ENCODE assay signal across 12 cellular contexts in genomic region chr20:62321521-62321948, GRCh38. TPM values are rescaled to one million over a fixed set of nuclear protein-coding genes. Genes with fewer than 3 reads are reported as not detected.
DNase-seq lines count a peak whose midpoint lies in the region; ATAC-seq and TF ChIP-seq lines count a peak whose summit lies in the region.
"Had no signal": no experiment of that assay in that cellular context is flagged by ENCODE, and none has a peak within 500 bp of the region (broad histone marks: within the 10 kb centered on the region; RNA-seq: fewer than 3 reads in every experiment).

No MANE protein-coding gene starts in this region.

- no peak for TF ChIP-seq CTCF in right lobe of liver (IDR thresholded peaks at IDR 0.05)

- no peak overlapping the region for H3K27ac ChIP-seq in right lobe of liver
- H3K27ac ChIP-seq: gastrocnemius medialis had no signal

- no peaks in the 10 kb centered on the region for H3K27me3 ChIP-seq in right lobe of liver
- H3K27me3 ChIP-seq: gastrocnemius medialis, tibial artery had no signal

- TF ChIP-seq POLR2A in right lobe of liver (IDR thresholded peaks at IDR 0.05): no peak

- H3K4me1 ChIP-seq in right lobe of liver: peaks cover 0 to 8% (median 0%) of the 10 kb centered on the region in 4 donors
- H3K4me1 ChIP-seq: gastrocnemius medialis, tibial artery had no signal

- ATAC-seq in right lobe of liver (peak; percentile 9 to 33 (median 14)), HG03432 (IDR thresholded peaks at IDR 0.05; ENCODE audit: unreplicated experiment) (no peak), GM18868 (IDR thresholded peaks at IDR 0.05; ENCODE audit: unreplicated experiment) (no peak)

- intact Hi-C loops in right lobe of liver (cut with DNase I): no loop called here

- H3K4me3 ChIP-seq in right lobe of liver: no peak overlapping the region
- H3K4me3 ChIP-seq: gastrocnemius medialis, tibial artery had no signal

- H3K9me3 ChIP-seq in right lobe of liver: no peaks in the 10 kb centered on the region
- H3K9me3 ChIP-seq: gastrocnemius medialis, tibial artery had no signal

- peak; percentile 23 for DNase-seq in NCI-H345 (lab: John Stamatoyannopoulos, UW)
- DNase-seq in NCI-H345 treated with DMSO at 0.1 percent for 48 hours (lab: John Stamatoyannopoulos, UW; ENCODE audit: unreplicated experiment): no peak
- peak; percentile 48 for DNase-seq in HT-29 (ENCODE audit: low spot score)
- DNase-seq in astrocyte of the hippocampus (ENCODE audit: low read depth, low spot score): peak; percentile 23
- no peak for DNase-seq in right lobe of liver
- DNase-seq in activated CD4-positive, alpha-beta T cell treated with anti-CD3 and anti-CD28 coated beads for 1 hour: no peak
- DNase-seq: activated CD4-positive, CD25-positive, alpha-beta regulatory T cell; gastrocnemius medialis; NCI-H524 treated with DMSO at 0.1 percent for 48 hours; tibial artery had no signal

- WGBS in right lobe of liver (ENCODE audit: insufficient coverage, low coverage, low lambda C conversion rate, missing lambda C conversion rate): 96% methylated on average over 5 of the region's 7 CpGs

- peaks cover 0 to 4% (median 0%) of the 10 kb centered on the region in 4 donors for H3K36me3 ChIP-seq in right lobe of liver

RNA-seq across cellular contexts. Expression of gene ADRM1, which starts 18.7 kb away (rescaled TPM):
- total RNA-seq in HT-29 (2014; rRNA removed; shearing (Covaris generic)): 659 and 752 TPM in 2 replicates
- 100 to 1,000 TPM in 2 of 6 experiments, 10 to 100 TPM in 4; 49.5 to 139 (median 55.7) TPM for total RNA-seq in right lobe of liver

RNA-seq across cellular contexts. Expression of gene LAMA5, which starts 45.6 kb away (rescaled TPM):
- 286 and 336 TPM in 2 replicates for total RNA-seq in HT-29 (2014; rRNA removed; shearing (Covaris generic))
- 10 to 100 TPM; 30.3 to 80.8 (median 47.1) TPM for total RNA-seq in right lobe of liver

Comparison
In these comparisons a context has a peak if more than half of its experiments do, and no peak if none do; other contexts are left out.
1. DNase-seq: peak in NCI-H345 (single experiment), HT-29 (single experiment) and astrocyte of the hippocampus (single experiment); none in NCI-H345 treated with DMSO at 0.1 percent for 48 hours (single experiment), right lobe of liver (0 of 3) and activated CD4-positive, alpha-beta T cell treated with anti-CD3 and anti-CD28 coated beads for 1 hour (single experiment).
2. ATAC-seq: peak in right lobe of liver (4 of 4); none in HG03432 (single experiment) and GM18868 (single experiment).